In genomic region chr12:51390457-51391046, GRCh38 we compare ENCODE assay signal across 8 cellular contexts. TPM values are rescaled to one million over a fixed set of nuclear protein-coding genes. Genes with fewer than 3 reads are reported as not detected.
DNase-seq lines count a peak whose midpoint lies in the region; ATAC-seq and TF ChIP-seq lines count a peak whose summit lies in the region.

No MANE protein-coding gene starts in this region.

- intact Hi-C loops in tibial artery (cut with DNase I; ENCODE audit: low total_unique reads), result no loop called here

- POLR2A ChIA-PET in activated naive CD8-positive, alpha-beta T cell treated with anti-CD3 and anti-CD28 coated beads, Interleukin-2, amount 10 ng/mL, durations not matched to agents 7 days and 5 days (lab: Charles Lee), result interaction anchor here (0.6 to 4.4 kb wide), 5 partner anchors 10 to 626 kb away, joined by 3 to 35 read pairs (median 3); no protein-coding TSS in a partner anchor

- DNase-seq in activated naive CD4-positive, alpha-beta T cell treated with anti-CD3 and anti-CD28 coated beads, Interleukin-2, amount 10 ng/mL, durations not matched to agents 7 days and 5 days, result no peak
- no peak for DNase-seq in activated naive CD4-positive, alpha-beta T cell treated with Interleukin-2 at 50 U/mL for 16 hours
- DNase-seq in activated naive CD8-positive, alpha-beta T cell treated with anti-CD3 and anti-CD28 coated beads, Interleukin-2, amount 10 ng/mL, durations not matched to agents 7 days and 5 days, result no peak
- DNase-seq in kidney epithelial cell (ENCODE audit: low read depth) (no peak), tibial artery (peak in 1 of 2 donors; percentile 48), NK-92 (lab: John Stamatoyannopoulos, UW; ENCODE audit: unreplicated experiment) (no peak), NCI-H2081 (lab: John Stamatoyannopoulos, UW) (no peak)

- peak overlapping the region; percentile 90 for H3K4me3 Mint-ChIP-seq in activated naive CD4-positive, alpha-beta T cell treated with anti-CD3 and anti-CD28 coated beads, Interleukin-2, amount 10 ng/mL, durations not matched to agents 7 days and 5 days
- peak overlapping the region; percentile 97 for H3K4me3 Mint-ChIP-seq in activated naive CD8-positive, alpha-beta T cell treated with anti-CD3 and anti-CD28 coated beads, Interleukin-2, amount 10 ng/mL, durations not matched to agents 7 days and 5 days

- CTCF ChIA-PET in activated naive CD4-positive, alpha-beta T cell treated with anti-CD3 and anti-CD28 coated beads, Interleukin-2, amount 10 ng/mL, durations not matched to agents 7 days and 5 days (lab: Charles Lee), result no interaction called here

- H3K27ac ChIP-seq in tibial artery, result no peak overlapping the region

- no peak for ATAC-seq in activated naive CD8-positive, alpha-beta T cell treated with anti-CD3 and anti-CD28 coated beads, Interleukin-2, amount 10 ng/mL, durations not matched to agents 7 days and 5 days (ENCODE audit: low read depth)
- no peak for ATAC-seq in HG03460 (IDR thresholded peaks at IDR 0.05; ENCODE audit: unreplicated experiment)

- peaks cover 4% of the 10 kb centered on the region for H3K36me3 Mint-ChIP-seq in activated naive CD4-positive, alpha-beta T cell treated with anti-CD3 and anti-CD28 coated beads, Interleukin-2, amount 10 ng/mL, durations not matched to agents 7 days and 5 days
- H3K36me3 Mint-ChIP-seq in activated naive CD8-positive, alpha-beta T cell treated with anti-CD3 and anti-CD28 coated beads, Interleukin-2, amount 10 ng/mL, durations not matched to agents 7 days and 5 days, result peaks cover 6% of the 10 kb centered on the region

- H3K4me1 ChIP-seq in tibial artery, result peaks cover 0 to 28% (median 14%) of the 10 kb centered on the region in 4 donors

- H3K9me3 ChIP-seq in tibial artery, result no peaks in the 10 kb centered on the region

- no peaks in the 10 kb centered on the region for H3K9me3 Mint-ChIP-seq in activated naive CD4-positive, alpha-beta T cell treated with anti-CD3 and anti-CD28 coated beads, Interleukin-2, amount 10 ng/mL, durations not matched to agents 7 days and 5 days
- no peaks in the 10 kb centered on the region for H3K9me3 Mint-ChIP-seq in activated naive CD8-positive, alpha-beta T cell treated with anti-CD3 and anti-CD28 coated beads, Interleukin-2, amount 10 ng/mL, durations not matched to agents 7 days and 5 days

- H3K27me3 Mint-ChIP-seq in activated naive CD4-positive, alpha-beta T cell treated with anti-CD3 and anti-CD28 coated beads, Interleukin-2, amount 10 ng/mL, durations not matched to agents 7 days and 5 days, result peaks cover 17% of the 10 kb centered on the region
- H3K27me3 Mint-ChIP-seq in activated naive CD8-positive, alpha-beta T cell treated with anti-CD3 and anti-CD28 coated beads, Interleukin-2, amount 10 ng/mL, durations not matched to agents 7 days and 5 days, result no peaks in the 10 kb centered on the region

- H3K27me3 ChIP-seq in kidney epithelial cell (ENCODE audit: control insufficient read depth, insufficient read depth, low read length) (no peaks in the 10 kb centered on the region), tibial artery (peaks cover 0 to 25% of the 10 kb centered on the region in 2 donors)

- H3K4me1 Mint-ChIP-seq in activated naive CD4-positive, alpha-beta T cell treated with anti-CD3 and anti-CD28 coated beads, Interleukin-2, amount 10 ng/mL, durations not matched to agents 7 days and 5 days, result peaks cover 76% of the 10 kb centered on the region
- H3K4me1 Mint-ChIP-seq in activated naive CD8-positive, alpha-beta T cell treated with anti-CD3 and anti-CD28 coated beads, Interleukin-2, amount 10 ng/mL, durations not matched to agents 7 days and 5 days, result peaks cover 64% of the 10 kb centered on the region

- H3K4me3 ChIP-seq in kidney epithelial cell (ENCODE audit: low read depth, low read length), result peak overlapping the region; percentile 50
- H3K4me3 ChIP-seq in tibial artery, result peak overlapping the region; percentile 51 to 56

- peak overlapping the region; percentile 67 for H3K27ac Mint-ChIP-seq in activated naive CD4-positive, alpha-beta T cell treated with anti-CD3 and anti-CD28 coated beads, Interleukin-2, amount 10 ng/mL, durations not matched to agents 7 days and 5 days
- peak overlapping the region; percentile 93 for H3K27ac Mint-ChIP-seq in activated naive CD8-positive, alpha-beta T cell treated with anti-CD3 and anti-CD28 coated beads, Interleukin-2, amount 10 ng/mL, durations not matched to agents 7 days and 5 days

- no peak for TF ChIP-seq CTCF in kidney epithelial cell (IDR thresholded peaks at IDR 0.05; ENCODE audit: insufficient read depth, low read length, poor library complexity, severe bottlenecking)
- no peak for TF ChIP-seq CTCF in tibial artery (IDR thresholded peaks at IDR 0.05)

- H3K36me3 ChIP-seq in kidney epithelial cell (ENCODE audit: control insufficient read depth, insufficient read depth, low read length) (no peaks in the 10 kb centered on the region), tibial artery (no peaks in the 10 kb centered on the region)

RNA-seq across cellular contexts. Expression of gene GALNT6, which starts 0.7 kb away (rescaled TPM):
- total RNA-seq in activated naive CD8-positive, alpha-beta T cell treated with anti-CD3 and anti-CD28 coated beads, Interleukin-2, amount 10 ng/mL, durations not matched to agents 7 days and 5 days, result 10 to 100 TPM; 30.0 to 31.0 TPM
- total RNA-seq in kidney epithelial cell, result 35.0 and 45.7 TPM in 2 replicates

RNA-seq across cellular contexts. Expression of gene SLC4A8, which starts 34.1 kb away (rescaled TPM):
- total RNA-seq in activated naive CD8-positive, alpha-beta T cell treated with anti-CD3 and anti-CD28 coated beads, Interleukin-2, amount 10 ng/mL, durations not matched to agents 7 days and 5 days, result 1 to 10 TPM; 6.1 TPM
- total RNA-seq in kidney epithelial cell, result 1.0 and 1.7 TPM in 2 replicates

RNA-seq across cellular contexts. Expression of gene CELA1, which starts 44.1 kb away (rescaled TPM):
- not detected for total RNA-seq in activated naive CD8-positive, alpha-beta T cell treated with anti-CD3 and anti-CD28 coated beads, Interleukin-2, amount 10 ng/mL, durations not matched to agents 7 days and 5 days
- not detected in 2 replicates for total RNA-seq in kidney epithelial cell
